In genomic region chr22:44342347-44342956, GRCh38 we compare ENCODE assay signal across 23 cellular contexts. TPM values are rescaled to one million over a fixed set of nuclear protein-coding genes. Genes with fewer than 3 reads are reported as not detected.
A peak's percentile ranks its signal among the peaks of the same experiment; 100 is the strongest.
DNase-seq lines count a peak whose midpoint lies in the region; ATAC-seq and TF ChIP-seq lines count a peak whose summit lies in the region.
"Had no signal": no experiment of that assay in that cellular context is flagged by ENCODE, and none has a peak within 500 bp of the region (broad histone marks: within the 10 kb centered on the region; RNA-seq: fewer than 3 reads in every experiment).

No MANE protein-coding gene starts in this region.

- no peak overlapping the region for H3K4me2 ChIP-seq in osteoblast (ENCODE audit: insufficient read depth, low read length)
- H3K4me2 ChIP-seq: smooth muscle cell had no signal

- TF ChIP-seq CTCF in WERI-Rb-1 (IDR thresholded peaks at IDR 0.05; ENCODE audit: low read depth, low read length) (no peak), coronary artery (IDR thresholded peaks at IDR 0.05) (no peak), osteoblast (IDR thresholded peaks at IDR 0.05; ENCODE audit: extremely low read depth, low read depth, low read length) (no peak), transverse colon (IDR thresholded peaks at IDR 0.05) (no peak)

- no peak for TF ChIP-seq EP300 in transverse colon (IDR thresholded peaks at IDR 0.05; ENCODE audit: low read depth)

- in situ Hi-C loops in transverse colon (cut with MboI; ENCODE audit: low pct_ligation_motif_present in 1 of 4, low pct_unique_long_range_greater_than_20kb in 1 of 4, low sequenced_read_pairs in 3 of 4), result no loop called here

- intact Hi-C loops in transverse colon (cut with DNase I; ENCODE audit: low total_unique reads), result no loop called here

- H4K20me1 ChIP-seq in osteoblast (ENCODE audit: insufficient read depth, low read length), result no peaks in the 10 kb centered on the region

- H3K27me3 ChIP-seq in WERI-Rb-1 (ENCODE audit: insufficient read depth, low read depth, severe bottlenecking) (no peaks in the 10 kb centered on the region), osteoblast (ENCODE audit: insufficient read depth, low read length) (peaks cover 6% of the 10 kb centered on the region), transverse colon (no peaks in the 10 kb centered on the region)

- H3K4me1 ChIP-seq in osteoblast (ENCODE audit: insufficient read depth, low read length) (peaks cover 16% of the 10 kb centered on the region), transverse colon (peaks cover 0 to 7% (median 4%) of the 10 kb centered on the region in 4 donors)

- no peak for DNase-seq in WERI-Rb-1
- DNase-seq in coronary artery (ENCODE audit: low spot score), result no peak
- peak; percentile 45 for DNase-seq in osteoblast (ENCODE audit: insufficient read length, low spot score, missing footprints)
- no peak for DNase-seq in transverse colon
- DNase-seq in GM03348 (ENCODE audit: low spot score), result no peak
- DNase-seq in NCI-H446 (lab: John Stamatoyannopoulos, UW), result no peak
- DNase-seq: activated CD4-positive, alpha-beta memory T cell treated with anti-CD3 and anti-CD28 coated beads for 36 hours; activated CD4-positive, CD25-positive, alpha-beta regulatory T cell; activated CD8-positive, alpha-beta memory T cell treated with anti-CD3 and anti-CD28 coated beads, Interleukin-2, amount 50 U/mL, for 48 hours; CD4-positive, CD25-positive, alpha-beta regulatory T cell; cortex of kidney; HFFc6; mucosa of descending colon; NCI-H1436; NCI-H2107; NCI-H446 treated with DMSO at 0.1 percent for 48 hours; OCI-M1; Right ventricle myocardium superior; T-helper 9 cell had no signal

- no peak for TF ChIP-seq POLR2A in transverse colon (IDR thresholded peaks at IDR 0.05)

- peak overlapping the region; percentile 64 for H3K27ac ChIP-seq in WERI-Rb-1
- H3K27ac ChIP-seq in coronary artery, result peak overlapping the region; percentile 40 to 73
- H3K27ac ChIP-seq in osteoblast (ENCODE audit: low read depth, low read length), result no peak overlapping the region
- peak overlapping the region; percentile 56 to 86 (median 70) for H3K27ac ChIP-seq in transverse colon

- H3K4me3 ChIP-seq in WERI-Rb-1 (ENCODE audit: low read depth, low read length) (no peak overlapping the region), coronary artery (no peak overlapping the region), osteoblast (ENCODE audit: insufficient read depth, low read length) (no peak overlapping the region), transverse colon (no peak overlapping the region)
- H3K4me3 ChIP-seq: mucosa of descending colon, smooth muscle cell had no signal

- H2AFZ ChIP-seq in osteoblast (ENCODE audit: low read length), result no peak overlapping the region

- no peaks in the 10 kb centered on the region for H3K79me2 ChIP-seq in osteoblast (ENCODE audit: insufficient read depth, low read length)

- WGBS in transverse colon (ENCODE audit: low coverage in 1 of 2), 2 donors, result 95% methylated on average over 5 of the region's 5 CpGs; no CpG with 5 or more reads in 1 of the 2 donors

- H3K36me3 ChIP-seq in WERI-Rb-1 (no peaks in the 10 kb centered on the region), osteoblast (ENCODE audit: insufficient read depth, low read length) (no peaks in the 10 kb centered on the region), transverse colon (no peaks in the 10 kb centered on the region)

- H3K9me3 ChIP-seq in WERI-Rb-1 (ENCODE audit: severe bottlenecking) (no peaks in the 10 kb centered on the region), osteoblast (ENCODE audit: low read depth, low read length) (no peaks in the 10 kb centered on the region), transverse colon (no peaks in the 10 kb centered on the region)
- H3K9me3 ChIP-seq: mucosa of descending colon had no signal

- ATAC-seq in HG03342 (IDR thresholded peaks at IDR 0.05; ENCODE audit: unreplicated experiment), result no peak
- ATAC-seq: mucosa of descending colon had no signal

RNA-seq across cellular contexts. Expression of gene SHISAL1, which starts 29.7 kb away (rescaled TPM):
- total RNA-seq in osteoblast (52.5 and 57.2 TPM in 2 replicates), transverse colon (1 to 10 TPM; 1.9 to 4.6 (median 3.2) TPM)
- total RNA-seq: activated CD4-positive, alpha-beta memory T cell treated with anti-CD3 and anti-CD28 coated beads for 36 hours; activated T-helper 2 cell treated with anti-CD3 and anti-CD28 coated beads, Interferon-gamma antibody, Interleukin-2, Interleukin-4, amounts not matched to agents 10 μg/mL and 5 μg/mL and 100 μg/mL, durations not matched to agents 14 hours and 24 hours and 36 hours; CD4-positive, CD25-positive, alpha-beta regulatory T cell; HFFc6; HT-29 had no signal
